In genomic region chrX:153878969-153879653, GRCh38 we compare ENCODE assay signal across 11 cellular contexts. TPM values are rescaled to one million over a fixed set of nuclear protein-coding genes. Genes with fewer than 3 reads are reported as not detected.
DNase-seq lines count a peak whose midpoint lies in the region; ATAC-seq lines count a peak whose summit lies in the region.
"Had no signal": no experiment of that assay in that cellular context is flagged by ENCODE, and none has a peak within 500 bp of the region (broad histone marks: within the 10 kb centered on the region; RNA-seq: fewer than 3 reads in every experiment).

No MANE protein-coding gene starts in this region.

- no peak overlapping the region for H2BK12ac ChIP-seq in mesenchymal stem cell (ENCODE audit: low read length in 2 of 2)

- no peak overlapping the region for H2BK120ac ChIP-seq in mesenchymal stem cell (ENCODE audit: low read depth, low read length)

- H2BK5ac ChIP-seq in mesenchymal stem cell (ENCODE audit: low read depth, low read length, poor library complexity, severe bottlenecking) = no peak overlapping the region

- no peak overlapping the region for H2BK15ac ChIP-seq in mesenchymal stem cell (ENCODE audit: low read depth, poor library complexity, severe bottlenecking)

- H3K36me3 ChIP-seq in SK-N-MC (ENCODE audit: insufficient read depth, low read length) (no peaks in the 10 kb centered on the region), mesenchymal stem cell (ENCODE audit: control insufficient read depth in 1 of 2, insufficient read depth in 2 of 2, low read depth in 1 of 2, low read length in 2 of 2) (peaks cover 0 to 16% of the 10 kb centered on the region in 2 experiments)
- H3K36me3 ChIP-seq: gastrocnemius medialis had no signal

- peaks cover 0 to 84% of the 10 kb centered on the region in 2 experiments for H3K27me3 ChIP-seq in mesenchymal stem cell (ENCODE audit: control insufficient read depth in 1 of 2, insufficient read depth in 1 of 2, low read length in 2 of 2)

- H4K91ac ChIP-seq in mesenchymal stem cell (ENCODE audit: low read length) = no peak overlapping the region

- H3K9ac ChIP-seq in SK-N-MC (ENCODE audit: insufficient read length) (no peak overlapping the region), mesenchymal stem cell (ENCODE audit: low read length) (no peak overlapping the region)

- no peak overlapping the region for H2AK5ac ChIP-seq in mesenchymal stem cell (ENCODE audit: low read length, severe bottlenecking)

- H3K79me1 ChIP-seq in mesenchymal stem cell (replicated peaks; ENCODE audit: low read length, poor library complexity, severe bottlenecking) = peaks cover 3% of the 10 kb centered on the region

- H3K18ac ChIP-seq in mesenchymal stem cell (ENCODE audit: low read depth in 1 of 2, low read length in 2 of 2) = no peak overlapping the region

- peak overlapping the region; percentile 7 for H3K4me2 ChIP-seq in mesenchymal stem cell (ENCODE audit: low read length, poor library complexity, severe bottlenecking)

- H3K14ac ChIP-seq in mesenchymal stem cell (ENCODE audit: low read length in 2 of 2) = peak overlapping the region in 1 of 2 experiments; percentile 6

- H3K23ac ChIP-seq in mesenchymal stem cell (ENCODE audit: low read length in 2 of 2) = no peak overlapping the region

- in situ Hi-C loops in KBM-7 (cut with MboI; ENCODE audit: low pct_unique_long_range_greater_than_20kb, low sequenced_read_pairs) = no loop called here

- WGBS in mesenchymal stem cell = 5% methylated on average over 26 of the region's 28 CpGs

- DNase-seq in COR-L47 (lab: John Stamatoyannopoulos, UW) (peak; percentile 62), KBM-7 (peak; percentile 45), SK-N-MC (ENCODE audit: low read depth, low spot score) (peak; percentile 12), mesenchymal stem cell (no peak), cerebellar nuclear complex (lab: John Stamatoyannopoulos, UW) (no peak)
- DNase-seq in NK-92 treated with Interleukin-12 subunit alpha and Interleukin-12 subunit beta, amount 100 ng/mL, for 24 hours (lab: John Stamatoyannopoulos, UW) = no peak
- DNase-seq: DMS53, gastrocnemius medialis, NCI-H526 treated with DMSO at 0.1 percent for 48 hours had no signal

- no peak for ATAC-seq in HG03442 (IDR thresholded peaks at IDR 0.05; ENCODE audit: unreplicated experiment)
- no peak for ATAC-seq in HG02623 (IDR thresholded peaks at IDR 0.05; ENCODE audit: unreplicated experiment)
- ATAC-seq: gastrocnemius medialis had no signal

- no peaks in the 10 kb centered on the region for H3K9me3 ChIP-seq in SK-N-MC (ENCODE audit: low read depth, low read length)
- no peaks in the 10 kb centered on the region for H3K9me3 ChIP-seq in mesenchymal stem cell (ENCODE audit: control insufficient read depth, low read length)
- H3K9me3 ChIP-seq: gastrocnemius medialis had no signal

- H3K27ac ChIP-seq in SK-N-MC (peak overlapping the region; percentile 21; the same call in 1 of the 2 replicates), mesenchymal stem cell (ENCODE audit: low read length, poor library complexity, severe bottlenecking) (no peak overlapping the region)
- H3K27ac ChIP-seq: gastrocnemius medialis had no signal

- peaks cover 64% of the 10 kb centered on the region for H3K4me1 ChIP-seq in mesenchymal stem cell (ENCODE audit: control insufficient read depth, insufficient read depth, low read depth, low read length)
- H3K4me1 ChIP-seq: gastrocnemius medialis had no signal

- H3K4ac ChIP-seq in mesenchymal stem cell (ENCODE audit: low read depth in 1 of 2, low read length in 2 of 2) = no peak overlapping the region

- H2AFZ ChIP-seq in mesenchymal stem cell (ENCODE audit: low read depth, low read length) = no peak overlapping the region

- peak overlapping the region; percentile 63 for H3K4me3 ChIP-seq in SK-N-MC
- no peak overlapping the region for H3K4me3 ChIP-seq in mesenchymal stem cell (ENCODE audit: insufficient read depth in 1 of 2, low read depth in 1 of 2, low read length in 2 of 2)
- H3K4me3 ChIP-seq: gastrocnemius medialis had no signal

- no peak overlapping the region for H4K8ac ChIP-seq in mesenchymal stem cell (ENCODE audit: low read length)

RNA-seq across cellular contexts. Expression of gene L1CAM, which starts 6.9 kb away (rescaled TPM):
- 25.9 TPM for polyA plus RNA-seq in mesenchymal stem cell (2013, experiment 1 of 2)
- 25.0 TPM for polyA plus RNA-seq in mesenchymal stem cell (2013, experiment 2 of 2)

RNA-seq across cellular contexts. Expression of gene AVPR2, which starts 25.4 kb away (rescaled TPM):
- polyA plus RNA-seq in mesenchymal stem cell (2013, experiment 1 of 2) = not detected
- polyA plus RNA-seq in mesenchymal stem cell (2013, experiment 2 of 2) = not detected

RNA-seq across cellular contexts. Expression of gene ARHGAP4, which starts 47.0 kb away (rescaled TPM):
- polyA plus RNA-seq in mesenchymal stem cell (2013, experiment 1 of 2) = 0.83 TPM
- 1.1 TPM for polyA plus RNA-seq in mesenchymal stem cell (2013, experiment 2 of 2)

RNA-seq across cellular contexts. Expression of gene PDZD4, which starts 48.8 kb away (rescaled TPM):
- 0.47 TPM for polyA plus RNA-seq in mesenchymal stem cell (2013, experiment 1 of 2)
- 0.40 TPM for polyA plus RNA-seq in mesenchymal stem cell (2013, experiment 2 of 2)

RNA-seq across cellular contexts. Expression of gene NAA10, which starts 55.7 kb away (rescaled TPM):
- polyA plus RNA-seq in mesenchymal stem cell (2013, experiment 1 of 2) = 173 TPM
- polyA plus RNA-seq in mesenchymal stem cell (2013, experiment 2 of 2) = 171 TPM

Comparison
In these comparisons a context has a peak if more than half of its experiments do, and no peak if none do; other contexts are left out.
1. DNase-seq: peak in COR-L47 (single experiment), KBM-7 (single experiment) and SK-N-MC (single experiment); none in mesenchymal stem cell (single experiment), cerebellar nuclear complex (0 of 2) and NK-92 treated with Interleukin-12 subunit alpha and Interleukin-12 subunit beta, amount 100 ng/mL, for 24 hours (single experiment).